Comparison of ENCODE assay signal across 21 cellular contexts in the genomic region with DNA sequence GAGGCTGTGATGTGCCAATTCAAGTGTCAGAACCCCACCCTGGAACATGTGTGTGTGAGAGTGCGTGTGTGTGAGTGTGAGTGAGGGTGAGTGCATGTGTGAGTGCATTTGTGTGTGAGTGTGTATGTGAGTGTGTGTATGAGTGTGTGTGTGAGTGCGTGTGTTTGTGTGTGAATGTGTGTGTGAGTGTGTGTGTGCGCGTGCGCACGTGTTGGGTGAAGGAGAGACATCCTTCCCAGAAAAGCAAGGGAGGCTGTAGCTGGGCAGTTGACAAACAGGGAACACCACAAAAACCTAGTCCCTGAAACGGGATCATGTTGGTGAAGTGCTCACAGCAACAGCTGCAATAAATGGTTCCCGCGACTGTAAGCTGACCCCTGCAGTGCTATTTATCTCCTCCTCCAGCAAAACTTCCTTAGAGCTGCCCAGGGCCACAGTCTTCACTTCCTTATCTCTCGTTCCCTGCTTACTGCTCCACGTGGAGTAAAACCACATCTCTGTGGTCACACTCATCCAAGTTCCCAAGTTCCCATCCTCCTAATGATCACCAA. TPM values are rescaled to one million over a fixed set of nuclear protein-coding genes. Genes with fewer than 3 reads are reported as not detected.
DNase-seq lines count a peak whose midpoint lies in the region; ATAC-seq and TF ChIP-seq lines count a peak whose summit lies in the region.
"Had no signal": no experiment of that assay in that cellular context is flagged by ENCODE, and none has a peak within 500 bp of the region (broad histone marks: within the 10 kb centered on the region; RNA-seq: fewer than 3 reads in every experiment).

No MANE protein-coding gene starts in this region.

- H3K27ac Mint-ChIP-seq in GM23338, result no peak overlapping the region
- H3K27ac Mint-ChIP-seq: CD14-positive monocyte, memory B cell, nephron progenitor cell, type B pancreatic cell had no signal

- 0 out of 2 replicates have a peak, but pooled peaks cover 3% of the 10 kb centered on the region for H3K4me1 ChIP-seq in GM23338 (ENCODE audit: insufficient read depth)
- peaks cover 8% of the 10 kb centered on the region; the same call in 1 of the 2 replicates for H3K4me1 ChIP-seq in SJCRH30
- H3K4me1 ChIP-seq in Peyer's patch, result no peaks in the 10 kb centered on the region

- ATAC-seq in GM23338, result peak; percentile 66
- no peak for ATAC-seq in esophagus mucosa

- peaks cover 4% of the 10 kb centered on the region; the same call in 1 of the 3 replicates for H3K4me1 Mint-ChIP-seq in GM23338
- H3K4me1 Mint-ChIP-seq: CD14-positive monocyte; central memory CD8-positive, alpha-beta T cell; memory B cell had no signal

- no peaks in the 10 kb centered on the region for H3K36me3 ChIP-seq in GM23338 (ENCODE audit: insufficient read depth)
- H3K36me3 ChIP-seq in SJCRH30, result no peaks in the 10 kb centered on the region
- H3K36me3 ChIP-seq in Peyer's patch, result no peaks in the 10 kb centered on the region

- H3K4me2 ChIP-seq in GM23338, result no peak overlapping the region

- H3K27me3 ChIP-seq in GM23338 (ENCODE audit: insufficient read depth) (no peaks in the 10 kb centered on the region), SJCRH30 (no peaks in the 10 kb centered on the region), Peyer's patch (no peaks in the 10 kb centered on the region)

- DNase-seq in DMS 273 (lab: John Stamatoyannopoulos, UW; ENCODE audit: unreplicated experiment) (peak; percentile 40), DMS 273 treated with DMSO at 0.1 percent for 48 hours (lab: John Stamatoyannopoulos, UW) (no peak), GM23338 (ENCODE audit: low spot score) (peak; percentile 39), SJCRH30 (peak; percentile 56 to 83), left kidney (ENCODE audit: low read depth, low spot score) (peak; percentile 63), NCI-H226 (no peak), Peyer's patch (no peak)
- DNase-seq: amygdala; effector memory CD4-positive, alpha-beta T cell; NCI-H2081; nephron progenitor cell; NK-92 treated with Interleukin-12 subunit alpha and Interleukin-12 subunit beta, amount 100 ng/mL, for 24 hours; SHP77 treated with DMSO at 0.1 percent for 48 hours; stimulated activated CD4-positive, alpha-beta T cell treated with anti-CD3 and anti-CD28 coated beads, Interleukin-15, amount 100 ng/mL, for 24 hours; stimulated activated naive CD4-positive, alpha-beta T cell had no signal

- H3K4me3 Mint-ChIP-seq in GM23338, result no peak overlapping the region
- H3K4me3 Mint-ChIP-seq: CD14-positive monocyte; central memory CD8-positive, alpha-beta T cell; memory B cell; nephron progenitor cell; type B pancreatic cell had no signal

- peaks cover 2% of the 10 kb centered on the region; the same call in 1 of the 3 replicates for H3K9me3 Mint-ChIP-seq in GM23338
- H3K9me3 Mint-ChIP-seq: central memory CD8-positive, alpha-beta T cell; memory B cell; type B pancreatic cell had no signal

- no peaks in the 10 kb centered on the region for H3K36me3 Mint-ChIP-seq in GM23338 (ENCODE audit: low read depth)
- H3K36me3 Mint-ChIP-seq: CD14-positive monocyte, memory B cell, type B pancreatic cell had no signal

- H4K20me1 ChIP-seq in GM23338 (replicated peaks; ENCODE audit: insufficient read depth), result no peaks in the 10 kb centered on the region

- no peaks in the 10 kb centered on the region; the same call in 1 of the 2 replicates for H3K9me2 ChIP-seq in GM23338 (ENCODE audit: insufficient read depth)

- peaks cover 2% of the 10 kb centered on the region for H3K27me3 Mint-ChIP-seq in GM23338 (ENCODE audit: insufficient read depth, low read depth, poor library complexity)

- TF ChIP-seq CTCF in GM23338 (conservative IDR thresholded peaks at IDR 0.05; ENCODE audit: low read depth in 2 of 2) (no peak), Peyer's patch (IDR thresholded peaks at IDR 0.05) (no peak)

- H2AFZ ChIP-seq in GM23338, result peak overlapping the region; percentile 72; the same call in 1 of the 2 replicates

- H3K9me3 ChIP-seq in SJCRH30 (replicated peaks) (no peaks in the 10 kb centered on the region), Peyer's patch (no peaks in the 10 kb centered on the region)

- H3F3A ChIP-seq in GM23338 (replicated peaks; ENCODE audit: low read depth), result no peaks in the 10 kb centered on the region

- no peak overlapping the region for H3K4me3 ChIP-seq in GM23338
- no peak overlapping the region for H3K4me3 ChIP-seq in SJCRH30
- H3K4me3 ChIP-seq in Peyer's patch, result no peak overlapping the region

- no peak for TF ChIP-seq POLR2A in Peyer's patch (IDR thresholded peaks at IDR 0.05)

- H3K79me2 ChIP-seq in GM23338 (replicated peaks; ENCODE audit: insufficient read depth), result no peaks in the 10 kb centered on the region

- H3K27ac ChIP-seq in GM23338 (ENCODE audit: low read depth) (no peak overlapping the region), SJCRH30 (no peak overlapping the region), Peyer's patch (no peak overlapping the region)
- H3K27ac ChIP-seq: 22Rv1 had no signal

TF ChIP-seq in GM23338, 12 proteins besides CTCF, POLR2A, EP300 and RAD21:
- no peak for TF ChIP-seq NANOG (IDR thresholded peaks at IDR 0.05; ENCODE audit: borderline replicate concordance)
- no peak for TF ChIP-seq POLR2AphosphoS5 (IDR thresholded peaks at IDR 0.05; ENCODE audit: low read depth)
- no peak for TF ChIP-seq ZNF114 (CRISPR knock-in tag; IDR thresholded peaks at IDR 0.05)
- TF ChIP-seq ZNF331 (CRISPR knock-in tag; IDR thresholded peaks at IDR 0.05; ENCODE audit: low read depth), result no peak
- TF ChIP-seq EZH2 (IDR thresholded peaks at IDR 0.05; ENCODE audit: low read depth, unreplicated experiment), result no peak
- TF ChIP-seq STAT1 (IDR thresholded peaks at IDR 0.05; ENCODE audit: unreplicated experiment), result no peak
- no peak for TF ChIP-seq CREB1 (CRISPR knock-in tag; IDR thresholded peaks at IDR 0.05; ENCODE audit: low read depth)
- TF ChIP-seq, protein P1, sequence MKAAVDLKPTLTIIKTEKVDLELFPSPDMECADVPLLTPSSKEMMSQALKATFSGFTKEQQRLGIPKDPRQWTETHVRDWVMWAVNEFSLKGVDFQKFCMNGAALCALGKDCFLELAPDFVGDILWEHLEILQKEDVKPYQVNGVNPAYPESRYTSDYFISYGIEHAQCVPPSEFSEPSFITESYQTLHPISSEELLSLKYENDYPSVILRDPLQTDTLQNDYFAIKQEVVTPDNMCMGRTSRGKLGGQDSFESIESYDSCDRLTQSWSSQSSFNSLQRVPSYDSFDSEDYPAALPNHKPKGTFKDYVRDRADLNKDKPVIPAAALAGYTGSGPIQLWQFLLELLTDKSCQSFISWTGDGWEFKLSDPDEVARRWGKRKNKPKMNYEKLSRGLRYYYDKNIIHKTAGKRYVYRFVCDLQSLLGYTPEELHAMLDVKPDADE (IDR thresholded peaks at IDR 0.05), result no peak
- TF ChIP-seq JUNB (IDR thresholded peaks at IDR 0.05; ENCODE audit: unreplicated experiment), result no peak
- TF ChIP-seq EZH2phosphoT487 (IDR thresholded peaks at IDR 0.05; ENCODE audit: unreplicated experiment), result no peak

RNA-seq across cellular contexts. Expression of a gene that starts 40.1 kb away (rescaled TPM):
- total RNA-seq in GM23338 (2014; rRNA removed; shearing (Covaris generic)), result 231 and 286 TPM in 2 replicates
- 5,312 and 5,616 TPM in 2 replicates for polyA plus RNA-seq in GM23338 (2016; fragmentation: Nextera tagmentation; extraction: Ambion mirVana)
- total RNA-seq in SJCRH30 (2014; rRNA removed; shearing (Covaris generic)), result 5,758 and 5,854 TPM in 2 replicates
- total RNA-seq in Peyer's patch (100 to 1,000 TPM; 222 to 392 (median 289) TPM), esophagus mucosa (1,104 TPM)

RNA-seq across cellular contexts. Expression of a gene that starts 50.0 kb away (rescaled TPM):
- total RNA-seq in GM23338 (2014; rRNA removed; shearing (Covaris generic)), result 3.9 and 5.2 TPM in 2 replicates
- polyA plus RNA-seq in GM23338 (2016; fragmentation: Nextera tagmentation; extraction: Ambion mirVana), result 1.4 and 2.1 TPM in 2 replicates
- 45.8 and 53.0 TPM in 2 replicates for total RNA-seq in SJCRH30 (2014; rRNA removed; shearing (Covaris generic))
- 10 to 100 TPM in 1 of 4 donors, 1 to 10 TPM in 3; 1.2 to 24.8 (median 3.1) TPM for total RNA-seq in Peyer's patch
- total RNA-seq in esophagus mucosa, result 0.88 TPM

Comparison
In these comparisons a context has a peak if more than half of its experiments do, and no peak if none do; other contexts are left out.
1. DNase-seq: peak in DMS 273 (single experiment), GM23338 (single experiment), SJCRH30 (2 of 2) and left kidney (single experiment); none in DMS 273 treated with DMSO at 0.1 percent for 48 hours (single experiment), NCI-H226 (single experiment) and Peyer's patch (0 of 3).